In genomic region chr3:58386966-58387365, GRCh38 we compare ENCODE assay signal across 1 cellular context.
A peak's percentile ranks its signal among the peaks of the same experiment; 100 is the strongest.
TF ChIP-seq lines count a peak whose summit lies in the region.

No MANE protein-coding gene starts in this region.

TF ChIP-seq in IMR-90, 13 proteins besides CTCF, POLR2A, EP300 and RAD21 (continued from another document):
- TF ChIP-seq USF2 (IDR thresholded peaks at IDR 0.05; ENCODE audit: low read depth, low read length): no peak
- peak; percentile 63; the same call in 1 of the 2 replicates for TF ChIP-seq MXI1 (IDR thresholded peaks at IDR 0.05; ENCODE audit: borderline replicate concordance, low read depth, low read length)
- no peak for TF ChIP-seq FOS (IDR thresholded peaks at IDR 0.05; ENCODE audit: low read depth, low read length)
